In the genomic region with DNA sequence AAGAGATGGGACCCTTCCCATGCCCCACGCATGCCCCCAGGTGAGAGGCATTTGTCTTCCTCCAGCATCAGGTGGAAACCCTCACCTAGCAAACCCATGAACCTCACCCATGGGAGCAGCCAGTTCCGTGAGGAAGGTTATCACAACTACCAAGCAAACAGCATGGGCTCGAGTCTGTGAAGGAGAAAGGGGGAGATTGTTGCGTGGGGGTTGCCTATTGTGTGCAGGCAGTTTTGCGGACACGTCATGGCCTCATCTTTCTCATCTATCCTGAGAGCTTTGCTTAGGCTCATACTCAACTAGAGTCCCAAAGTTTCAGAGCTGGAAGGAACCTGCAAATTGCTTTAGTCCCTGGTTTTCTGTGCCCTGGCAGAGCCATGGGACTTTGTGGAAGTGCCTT, we compare ENCODE assay signal across 20 cellular contexts.
"Had no signal": no experiment of that assay in that cellular context is flagged by ENCODE, and none has a peak within 500 bp of the region (broad histone marks: within the 10 kb centered on the region; RNA-seq: fewer than 3 reads in every experiment).

No MANE protein-coding gene starts in this region.

- H3K36me3 Mint-ChIP-seq: activated naive CD4-positive, alpha-beta T cell treated with anti-CD3 and anti-CD28 coated beads, Interleukin-2, amount 10 ng/mL, durations not matched to agents 7 days and 5 days had no signal

- H3K27ac ChIP-seq: cardiac muscle cell, heart left ventricle, spleen, thyroid gland had no signal

- H3K9me3 ChIP-seq: heart left ventricle, spleen, thyroid gland had no signal

- ATAC-seq: activated T-cell treated with anti-CD3 and anti-CD28 coated beads, Interleukin-2, amount 50 U/mL, for 72 hours; heart left ventricle; left colon; naive thymus-derived CD4-positive, alpha-beta T cell; sciatic nerve; stimulated activated naive CD8-positive, alpha-beta T cell treated with anti-CD3 and anti-CD28 coated beads, Interleukin-15, Interleukin-2, amounts not matched to agents 100 U/mL and 50 U/mL, for 24 hours had no signal

- H3K27ac Mint-ChIP-seq: activated naive CD4-positive, alpha-beta T cell treated with anti-CD3 and anti-CD28 coated beads, Interleukin-2, amount 10 ng/mL, durations not matched to agents 7 days and 5 days; activated T-cell treated with anti-CD3 and anti-CD28 coated beads, Interleukin-2, amount 50 U/mL, for 72 hours; dendritic cell treated with granulocyte-macrophage colony-stimulating factor and Interleukin-4, amounts not matched to agents 40 ng/mL and 50 ng/mL, for 4 days; naive thymus-derived CD4-positive, alpha-beta T cell had no signal

- H3K4me3 ChIP-seq: cardiac muscle cell, heart left ventricle, spleen, thyroid gland had no signal

- H3K4me3 Mint-ChIP-seq: activated naive CD4-positive, alpha-beta T cell treated with anti-CD3 and anti-CD28 coated beads, Interleukin-2, amount 10 ng/mL, durations not matched to agents 7 days and 5 days; activated T-cell treated with anti-CD3 and anti-CD28 coated beads, Interleukin-2, amount 50 U/mL, for 72 hours; dendritic cell treated with granulocyte-macrophage colony-stimulating factor and Interleukin-4, amounts not matched to agents 40 ng/mL and 50 ng/mL, for 4 days; naive thymus-derived CD4-positive, alpha-beta T cell; neural crest cell had no signal

- H3K36me3 ChIP-seq: cardiac muscle cell, spleen, thyroid gland had no signal

- DNase-seq: activated CD8-positive, alpha-beta memory T cell treated with anti-CD3 and anti-CD28 coated beads, Interleukin-2, amount 50 U/mL, for 48 hours; activated effector memory CD4-positive, alpha-beta T cell treated with Interleukin-2 at 50 U/mL for 16 hours; activated naive CD4-positive, alpha-beta T cell treated with anti-CD3 and anti-CD28 coated beads, Interleukin-2, amount 10 ng/mL, durations not matched to agents 7 days and 5 days; activated T-cell treated with anti-CD3 and anti-CD28 coated beads, Interleukin-2, amount 50 U/mL, for 72 hours; amygdala; effector CD8-positive, alpha-beta T cell; heart left ventricle; left colon; naive thymus-derived CD4-positive, alpha-beta T cell; occipital lobe; posterior cingulate gyrus; spleen; stimulated activated CD4-positive, alpha-beta T cell treated with anti-CD3 and anti-CD28 coated beads, Interleukin-4, amount 100 ng/mL, for 24 hours; stimulated activated naive CD8-positive, alpha-beta T cell treated with anti-CD3 and anti-CD28 coated beads, Interleukin-15, Interleukin-2, amounts not matched to agents 100 U/mL and 50 U/mL, for 24 hours; substantia nigra; thyroid gland had no signal

- H3K27me3 ChIP-seq: cardiac muscle cell, thyroid gland had no signal

- H3K4me1 Mint-ChIP-seq: neural crest cell had no signal

- H3K4me1 ChIP-seq: thyroid gland had no signal

- H3K9me3 Mint-ChIP-seq: activated naive CD4-positive, alpha-beta T cell treated with anti-CD3 and anti-CD28 coated beads, Interleukin-2, amount 10 ng/mL, durations not matched to agents 7 days and 5 days; activated T-cell treated with anti-CD3 and anti-CD28 coated beads, Interleukin-2, amount 50 U/mL, for 72 hours; dendritic cell treated with granulocyte-macrophage colony-stimulating factor and Interleukin-4, amounts not matched to agents 40 ng/mL and 50 ng/mL, for 4 days; neural crest cell had no signal
